Comparison of ENCODE assay signal across 3 cellular contexts in the genomic region with DNA sequence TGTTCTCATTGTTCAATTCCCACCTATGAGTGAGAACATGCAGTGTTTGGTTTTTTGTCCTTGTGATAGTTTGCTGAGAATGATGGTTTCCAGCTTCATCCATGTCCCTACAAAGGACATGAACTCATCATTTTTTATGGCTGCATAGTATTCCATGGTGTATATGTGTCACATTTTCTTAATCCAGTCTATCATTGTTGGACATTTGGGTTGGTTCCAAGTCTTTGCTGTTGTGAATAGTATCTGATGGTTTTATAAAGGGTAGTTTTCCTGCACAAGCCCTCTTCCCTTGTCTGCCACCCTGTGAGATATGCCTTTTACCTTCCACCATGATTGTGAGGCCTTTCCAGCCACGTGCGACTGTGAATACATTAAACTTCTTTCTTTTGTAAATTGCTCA. TPM values are rescaled to one million over a fixed set of nuclear protein-coding genes. Genes with fewer than 3 reads are reported as not detected.
"Had no signal": no experiment of that assay in that cellular context is flagged by ENCODE, and none has a peak within 500 bp of the region (broad histone marks: within the 10 kb centered on the region; RNA-seq: fewer than 3 reads in every experiment).

No MANE protein-coding gene starts in this region.

RNA-seq across cellular contexts. Expression of gene ST8SIA6, which starts 17.8 kb away (rescaled TPM):
- total RNA-seq: GM23248, H4, HFFc6 had no signal
- polyA plus RNA-seq: GM23248 had no signal
